8 cellular contexts compared by ENCODE assay signal in the genomic region with DNA sequence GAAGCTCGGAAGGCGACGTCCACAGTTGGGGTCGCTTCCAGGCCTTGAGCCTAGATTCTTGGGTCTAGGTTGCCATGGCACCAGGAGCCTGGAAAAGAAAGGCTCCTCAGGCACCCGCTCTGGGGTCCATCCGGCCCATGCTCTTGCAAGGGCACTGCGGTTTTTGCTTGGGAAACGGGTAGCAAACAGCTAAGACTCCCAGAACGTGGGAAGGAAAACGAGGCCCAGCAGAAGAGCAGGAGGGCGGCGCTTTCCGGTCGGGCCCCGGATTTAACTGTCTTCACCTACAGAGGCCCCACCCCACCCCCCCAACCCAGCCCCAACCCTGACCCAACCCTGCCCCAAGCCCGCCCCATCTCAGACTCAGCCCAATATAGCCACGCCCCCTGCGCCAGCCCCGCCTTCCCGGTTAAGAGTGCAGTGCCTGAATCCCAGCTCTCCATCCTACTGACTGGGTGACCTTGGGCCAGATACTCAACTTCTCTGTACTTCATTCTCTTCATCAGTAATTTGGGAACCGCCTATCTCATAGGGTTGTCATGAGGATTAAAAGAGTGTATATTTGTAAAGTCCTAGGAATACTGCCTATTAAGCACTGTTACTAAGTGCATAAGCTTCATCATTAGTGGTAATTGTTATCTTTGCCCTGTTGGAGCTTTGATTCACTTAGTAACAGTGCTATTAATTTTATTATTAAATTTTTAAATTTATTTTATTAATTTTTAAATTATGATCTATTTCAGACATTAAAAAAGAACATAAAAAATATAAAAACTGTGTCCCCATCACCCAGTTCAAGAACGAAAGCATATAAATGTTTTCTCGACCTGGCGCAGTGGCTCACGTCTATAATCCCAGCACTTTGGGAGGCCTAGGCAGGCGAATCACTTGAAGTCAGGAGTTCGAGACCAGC. TPM values are rescaled to one million over a fixed set of nuclear protein-coding genes. Genes with fewer than 3 reads are reported as not detected.
DNase-seq lines count a peak whose midpoint lies in the region; TF ChIP-seq lines count a peak whose summit lies in the region.

No MANE protein-coding gene starts in this region.

- DNase-seq in CMK (ENCODE audit: low read depth) = peak; percentile 62
- DNase-seq in MM.1S = peak; percentile 24
- peak; percentile 44 for DNase-seq in activated naive CD4-positive, alpha-beta T cell treated with anti-CD3 and anti-CD28 coated beads, Interleukin-2, amount 50 U/mL, for 16 hours
- DNase-seq in mesothelial cell of epicardium (ENCODE audit: low spot score in 2 of 2, unreplicated experiment in 2 of 2) = peak in 1 of 2 experiments; percentile 65
- DNase-seq in SHP77 treated with DMSO at 0.1 percent for 48 hours (lab: John Stamatoyannopoulos, UW) = no peak
- no peak for DNase-seq in anterior cingulate cortex (lab: John Stamatoyannopoulos, UW)
- DNase-seq in NCI-H1105 (lab: John Stamatoyannopoulos, UW) = no peak
- no peak for DNase-seq in NCI-H2227 (lab: John Stamatoyannopoulos, UW; ENCODE audit: unreplicated experiment)

- no peaks in the 10 kb centered on the region for H3K27me3 Mint-ChIP-seq in mesothelial cell of epicardium (ENCODE audit: low read depth)

- H4K20me1 ChIP-seq in MM.1S (ENCODE audit: insufficient read depth, low read length) = no peaks in the 10 kb centered on the region

- H3K27me3 ChIP-seq in MM.1S (replicated peaks; ENCODE audit: insufficient read depth, low read length) = no peaks in the 10 kb centered on the region

- no peaks in the 10 kb centered on the region for H3F3A ChIP-seq in MM.1S (ENCODE audit: insufficient read depth, low read length)

- H3K27ac Mint-ChIP-seq in mesothelial cell of epicardium = peak overlapping the region; percentile 57

- no peaks in the 10 kb centered on the region for H3K4me1 ChIP-seq in MM.1S (ENCODE audit: low read length)

- H3K9me2 ChIP-seq in MM.1S (replicated peaks; ENCODE audit: insufficient read depth, low read length) = no peaks in the 10 kb centered on the region

- H3K4me1 Mint-ChIP-seq in mesothelial cell of epicardium = peaks cover 54% of the 10 kb centered on the region

- H2AFZ ChIP-seq in MM.1S (ENCODE audit: low read length) = no peak overlapping the region

- no peak overlapping the region for H3K9ac ChIP-seq in MM.1S (ENCODE audit: low read length)

- H3K79me2 ChIP-seq in MM.1S (ENCODE audit: low read length) = no peaks in the 10 kb centered on the region

- TF ChIP-seq CTCF in MM.1S (IDR thresholded peaks at IDR 0.05; ENCODE audit: low read length) (no peak), mesothelial cell of epicardium (IDR thresholded peaks at IDR 0.05; ENCODE audit: unreplicated experiment) (no peak)

- H3K36me3 Mint-ChIP-seq in mesothelial cell of epicardium = no peaks in the 10 kb centered on the region

- no peaks in the 10 kb centered on the region for H3K9me3 Mint-ChIP-seq in mesothelial cell of epicardium

- no peak overlapping the region for H3K27ac ChIP-seq in MM.1S (ENCODE audit: low read length)

- H3K4me3 ChIP-seq in MM.1S (ENCODE audit: low read length) = no peak overlapping the region

- no peaks in the 10 kb centered on the region for H3K9me3 ChIP-seq in MM.1S (replicated peaks; ENCODE audit: insufficient read depth, low read length)

- H3K36me3 ChIP-seq in MM.1S (replicated peaks; ENCODE audit: insufficient read depth, low read length) = no peaks in the 10 kb centered on the region

- H3K4me2 ChIP-seq in MM.1S (ENCODE audit: low read depth, low read length) = no peak overlapping the region

- no peak overlapping the region for H3K4me3 Mint-ChIP-seq in mesothelial cell of epicardium

RNA-seq across cellular contexts. Expression of a gene that starts 28.4 kb away (rescaled TPM):
- 164 to 176 TPM (median 176 TPM) in 3 replicates for total RNA-seq in mesothelial cell of epicardium

Comparison
In these comparisons a context has a peak if more than half of its experiments do, and no peak if none do; other contexts are left out.
1. DNase-seq: peak in CMK (single experiment), MM.1S (single experiment) and activated naive CD4-positive, alpha-beta T cell treated with anti-CD3 and anti-CD28 coated beads, Interleukin-2, amount 50 U/mL, for 16 hours (single experiment); none in SHP77 treated with DMSO at 0.1 percent for 48 hours (single experiment), anterior cingulate cortex (0 of 58), NCI-H1105 (single experiment) and NCI-H2227 (single experiment).